ENCODE assay signal across 8 cellular contexts in the genomic region with DNA sequence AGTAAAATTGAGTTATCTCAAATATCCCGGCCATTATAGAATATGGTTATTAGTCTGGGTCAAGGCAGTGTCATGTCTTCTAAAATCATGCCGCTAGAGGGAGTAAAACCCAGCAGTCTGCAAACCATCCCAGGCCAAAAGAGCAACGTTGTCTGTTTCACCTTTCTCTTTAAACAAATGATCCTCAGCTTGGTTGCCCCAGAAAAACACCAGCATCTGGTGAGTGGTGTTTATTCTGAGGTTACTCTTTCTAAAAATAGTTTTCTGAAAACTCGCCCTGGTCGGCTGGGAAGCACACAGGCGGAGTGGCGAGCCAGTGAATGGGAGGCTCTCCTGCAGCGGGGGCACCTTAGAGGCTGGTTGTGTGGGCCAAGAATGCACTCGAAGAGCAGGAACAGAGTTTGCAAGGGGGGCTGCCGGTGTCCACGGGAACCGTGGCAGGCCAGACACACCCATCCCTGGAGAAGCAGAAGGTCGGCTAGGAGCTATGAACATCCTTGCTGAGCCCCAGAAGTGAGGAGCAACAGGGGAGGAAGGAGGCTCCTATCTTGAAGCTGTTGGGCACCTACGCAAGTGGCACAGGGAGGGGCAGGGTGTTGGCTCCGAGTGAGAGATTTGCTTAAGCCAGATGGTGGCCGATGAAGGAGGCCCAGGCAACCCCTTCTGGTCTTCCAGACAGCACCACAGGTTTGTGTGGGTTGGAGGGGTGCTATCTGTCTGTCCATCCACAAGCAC.
A peak's percentile ranks its signal among the peaks of the same experiment; 100 is the strongest.
DNase-seq lines count a peak whose midpoint lies in the region; ATAC-seq and TF ChIP-seq lines count a peak whose summit lies in the region.

No MANE protein-coding gene starts in this region.

- peak; percentile 95 for ATAC-seq in HCT116
- peak; percentile 55 for ATAC-seq in activated naive CD8-positive, alpha-beta T cell treated with anti-CD3 and anti-CD28 coated beads, Interleukin-2, amount 50 U/mL, for 24 hours

- H3K4me1 ChIP-seq in HCT116 (ENCODE audit: control insufficient read depth in 1 of 2, insufficient read depth in 2 of 2, low read length in 2 of 2) (no peaks in the 10 kb centered on the region), MM.1S (ENCODE audit: low read length) (peaks cover 15% of the 10 kb centered on the region), right atrium auricular region (peaks cover 0 to 29% of the 10 kb centered on the region in 2 donors), sigmoid colon (peaks cover 0 to 21% (median 15%) of the 10 kb centered on the region in 4 donors)

- no peaks in the 10 kb centered on the region for H3K27me3 Mint-ChIP-seq in activated naive CD8-positive, alpha-beta T cell treated with anti-CD3 and anti-CD28 coated beads, Interleukin-2, amount 50 U/mL, for 24 hours

- RAD21 ChIA-PET in HCT116 (lab: Charles Lee; ENCODE audit: low non-redundant PET in 1 of 2, low total read pairs in 2 of 2, uncharacterized antibody in 2 of 2, unreplicated experiment in 2 of 2), result no interaction called here

- peak; percentile 90 for TF ChIP-seq RAD21 in HCT116 (IDR thresholded peaks at IDR 0.05; ENCODE audit: low read depth)

- H3K27ac Mint-ChIP-seq in activated naive CD8-positive, alpha-beta T cell treated with anti-CD3 and anti-CD28 coated beads, Interleukin-2, amount 50 U/mL, for 24 hours, result peak overlapping the region; percentile 98

- H3K27ac ChIP-seq in HCT116 (ENCODE audit: low read depth, low read length) (no peak overlapping the region), MM.1S (ENCODE audit: low read length) (peak overlapping the region; percentile 88), right atrium auricular region (peak overlapping the region; percentile 32 to 45), sigmoid colon (peak overlapping the region; percentile 30 to 68 (median 54))

- peaks cover 2% of the 10 kb centered on the region for H3K9me3 Mint-ChIP-seq in activated naive CD8-positive, alpha-beta T cell treated with anti-CD3 and anti-CD28 coated beads, Interleukin-2, amount 50 U/mL, for 24 hours

- WGBS in sigmoid colon, 2 donors, result 6 to 9% methylated on average over 16 of the region's 16 CpGs

- peak overlapping the region; percentile 86 for H3K4me3 Mint-ChIP-seq in activated naive CD8-positive, alpha-beta T cell treated with anti-CD3 and anti-CD28 coated beads, Interleukin-2, amount 50 U/mL, for 24 hours

- H3K9ac ChIP-seq in HCT116 (ENCODE audit: low read length) (no peak overlapping the region), MM.1S (ENCODE audit: low read length) (peak overlapping the region; percentile 56)

- peaks cover 14% of the 10 kb centered on the region for H3F3A ChIP-seq in MM.1S (ENCODE audit: insufficient read depth, low read length)

- no peaks in the 10 kb centered on the region for H3K9me3 ChIP-seq in HCT116 (ENCODE audit: control insufficient read depth in 1 of 2, insufficient read depth in 1 of 2, low read depth in 1 of 2, low read length in 2 of 2)
- H3K9me3 ChIP-seq in MM.1S (replicated peaks; ENCODE audit: insufficient read depth, low read length), result no peaks in the 10 kb centered on the region
- no peaks in the 10 kb centered on the region for H3K9me3 ChIP-seq in right atrium auricular region
- no peaks in the 10 kb centered on the region for H3K9me3 ChIP-seq in sigmoid colon

- H2AFZ ChIP-seq in HCT116 (ENCODE audit: low read depth, low read length, poor library complexity, severe bottlenecking) (no peak overlapping the region), MM.1S (ENCODE audit: low read length) (peak overlapping the region; percentile 56)

- H4K20me1 ChIP-seq in HCT116 (ENCODE audit: insufficient read depth), result no peaks in the 10 kb centered on the region
- H4K20me1 ChIP-seq in MM.1S (ENCODE audit: insufficient read depth, low read length), result no peaks in the 10 kb centered on the region

- H3K27me3 ChIP-seq in HCT116 (ENCODE audit: insufficient read depth, low read length) (peaks cover 21% of the 10 kb centered on the region; the same call in 1 of the 2 replicates), MM.1S (replicated peaks; ENCODE audit: insufficient read depth, low read length) (no peaks in the 10 kb centered on the region), right atrium auricular region (no peaks in the 10 kb centered on the region), sigmoid colon (no peaks in the 10 kb centered on the region)

- POLR2A ChIA-PET in HCT116 (lab: Charles Lee), result no interaction called here

- H3K4me2 ChIP-seq in HCT116 (ENCODE audit: low read length) (no peak overlapping the region), MM.1S (ENCODE audit: low read depth, low read length) (peak overlapping the region; percentile 84)

- no peaks in the 10 kb centered on the region for H3K36me3 ChIP-seq in HCT116 (ENCODE audit: control insufficient read depth in 1 of 2, insufficient read depth in 2 of 2, low read length in 2 of 2)
- H3K36me3 ChIP-seq in MM.1S (replicated peaks; ENCODE audit: insufficient read depth, low read length), result no peaks in the 10 kb centered on the region
- H3K36me3 ChIP-seq in right atrium auricular region, result no peaks in the 10 kb centered on the region
- no peaks in the 10 kb centered on the region for H3K36me3 ChIP-seq in sigmoid colon

- H3K79me2 ChIP-seq in HCT116 (ENCODE audit: insufficient read depth, low read length), result no peaks in the 10 kb centered on the region
- H3K79me2 ChIP-seq in MM.1S (ENCODE audit: low read length), result no peaks in the 10 kb centered on the region

- H3K36me3 Mint-ChIP-seq in activated naive CD8-positive, alpha-beta T cell treated with anti-CD3 and anti-CD28 coated beads, Interleukin-2, amount 50 U/mL, for 24 hours (ENCODE audit: low read depth), result peaks cover 20% of the 10 kb centered on the region

- peaks cover 99% of the 10 kb centered on the region for H3K4me1 Mint-ChIP-seq in activated naive CD8-positive, alpha-beta T cell treated with anti-CD3 and anti-CD28 coated beads, Interleukin-2, amount 50 U/mL, for 24 hours

- CTCF ChIA-PET in HCT116 (lab: Charles Lee), result interaction anchor here (0.7 to 2.2 kb wide), 7 partner anchors 116 to 486 kb away, joined by 3 to 9 read pairs (median 3); no protein-coding TSS in a partner anchor

- TF ChIP-seq CTCF in GM12874 (IDR thresholded peaks at IDR 0.05; ENCODE audit: insufficient read depth, low read depth, low read length) (peak; percentile 63), HCT116 (IDR thresholded peaks at IDR 0.05 in 2 of 3, conservative IDR thresholded peaks at IDR 0.05 in 1 of 3; ENCODE audit: borderline replicate concordance in 1 of 3, insufficient read depth in 1 of 3, low read depth in 2 of 3, low read length in 2 of 3) (peak; percentile 67 to 81 (median 80)), MM.1S (IDR thresholded peaks at IDR 0.05; ENCODE audit: low read length) (peak; percentile 88), right atrium auricular region (IDR thresholded peaks at IDR 0.05) (peak; percentile 81 to 90), sigmoid colon (IDR thresholded peaks at IDR 0.05) (peak; percentile 80 to 85 (median 84))

- intact Hi-C loops in HCT116 (cut with micrococcal nuclease), result loop anchor here (1.0 to 5.0 kb wide), 3 partner anchors 118 to 542 kb away; no protein-coding TSS in a partner anchor
- intact Hi-C loops in sigmoid colon (cut with DNase I), result loop anchor here (1.0 to 5.0 kb wide), 3 partner anchors 232 to 542 kb away; no protein-coding TSS in a partner anchor

- H3K4me3 ChIP-seq in HCT116 (replicated peaks in 1 of 2; ENCODE audit: low read depth in 1 of 2, low read length in 2 of 2), result no peak overlapping the region
- H3K4me3 ChIP-seq in MM.1S (ENCODE audit: low read length), result peak overlapping the region; percentile 47
- H3K4me3 ChIP-seq in right atrium auricular region, result peak overlapping the region in 1 of 2 donors; percentile 3
- peak overlapping the region in 2 of 4 donors; percentile 22 to 25 for H3K4me3 ChIP-seq in sigmoid colon

- TF ChIP-seq POLR2A in HCT116 (IDR thresholded peaks at IDR 0.05; ENCODE audit: borderline replicate concordance, extremely low read depth, insufficient read depth, insufficient read length) (no peak), sigmoid colon (IDR thresholded peaks at IDR 0.05) (no peak)

- no TSS peak for BruUV-seq in HCT116 (replicated peaks; lab: Mats Ljungman, UMichigan)

- no peak for TF ChIP-seq EP300 in sigmoid colon (IDR thresholded peaks at IDR 0.05)

- H3K9me2 ChIP-seq in HCT116 (ENCODE audit: insufficient read depth), result no peaks in the 10 kb centered on the region
- no peaks in the 10 kb centered on the region for H3K9me2 ChIP-seq in MM.1S (replicated peaks; ENCODE audit: insufficient read depth, low read length)

- DNase-seq in HCT116 (ENCODE audit: low read depth, low spot score) (peak; percentile 46), MM.1S (peak; percentile 94), SW480 (ENCODE audit: low spot score) (peak; percentile 80), right atrium auricular region (ENCODE audit: low spot score) (peak; percentile 63), sigmoid colon (peak; percentile 78), OCI-M2 (lab: John Stamatoyannopoulos, UW; ENCODE audit: unreplicated experiment) (no peak)
- DNase-seq in activated naive CD8-positive, alpha-beta T cell treated with anti-CD3 and anti-CD28 coated beads, Interleukin-2, amount 50 U/mL, for 24 hours, result peak; percentile 71

TF ChIP-seq in HCT116, 20 proteins besides CTCF, POLR2A, EP300 and RAD21 (continues in another document):
- TF ChIP-seq FOSL1 (IDR thresholded peaks at IDR 0.05; ENCODE audit: low read depth), result no peak
- no peak for TF ChIP-seq JUND (IDR thresholded peaks at IDR 0.05)
- TF ChIP-seq EZH2phosphoT487 (IDR thresholded peaks at IDR 0.05; ENCODE audit: borderline replicate concordance), result no peak
- no peak for TF ChIP-seq ZNF274 (IDR thresholded peaks at IDR 0.05; ENCODE audit: low read depth, low read length)
- no peak for TF ChIP-seq CEBPB (IDR thresholded peaks at IDR 0.05; ENCODE audit: low read depth)
- no peak for TF ChIP-seq ZFX (IDR thresholded peaks at IDR 0.05)
- TF ChIP-seq EGR1 (IDR thresholded peaks at IDR 0.05; ENCODE audit: low read depth), result no peak
- TF ChIP-seq, protein P1, sequence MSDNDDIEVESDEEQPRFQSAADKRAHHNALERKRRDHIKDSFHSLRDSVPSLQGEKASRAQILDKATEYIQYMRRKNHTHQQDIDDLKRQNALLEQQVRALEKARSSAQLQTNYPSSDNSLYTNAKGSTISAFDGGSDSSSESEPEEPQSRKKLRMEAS (IDR thresholded peaks at IDR 0.05), result no peak
